8 cellular contexts compared by ENCODE assay signal in genomic region chr2:64203131-64204005, GRCh38. TPM values are rescaled to one million over a fixed set of nuclear protein-coding genes. Genes with fewer than 3 reads are reported as not detected.
DNase-seq lines count a peak whose midpoint lies in the region; ATAC-seq, FAIRE-seq and TF ChIP-seq lines count a peak whose summit lies in the region.

No MANE protein-coding gene starts in this region.

- TF ChIP-seq CTCF in GM06990 (IDR thresholded peaks at IDR 0.05; ENCODE audit: insufficient read depth, low read length, poor library complexity, severe bottlenecking) (no peak), RWPE2 (IDR thresholded peaks at IDR 0.05; ENCODE audit: poor library complexity, severe bottlenecking) (no peak), fibroblast of the aortic adventitia (IDR thresholded peaks at IDR 0.05; ENCODE audit: insufficient read depth, low read length) (no peak)

- no peak for TF ChIP-seq POLR2A in H54 (IDR thresholded peaks at IDR 0.05; ENCODE audit: low read depth, low read length)

- DNase-seq in GM06990 (ENCODE audit: extremely low read depth, insufficient read length) = no peak
- DNase-seq in RWPE2 (ENCODE audit: low spot score) = no peak
- peak; percentile 36 for DNase-seq in fibroblast of the aortic adventitia (ENCODE audit: low read depth)
- DNase-seq in sciatic nerve (ENCODE audit: low spot score) = no peak
- no peak for DNase-seq in KG1 (lab: John Stamatoyannopoulos, UW)
- no peak for DNase-seq in H54 (ENCODE audit: insufficient read length, low spot score)
- DNase-seq in inferior parietal cortex (ENCODE audit: extremely low spot score) = no peak

- H3K4me1 ChIP-seq in RWPE2 (ENCODE audit: insufficient read depth, poor library complexity, severe bottlenecking) = peaks cover 12% of the 10 kb centered on the region

- intact Hi-C loops in sciatic nerve (cut with DNase I) = no loop called here

- FAIRE-seq in H54 (lab: Jason Lieb, UNC) = no peak

- no peaks in the 10 kb centered on the region for H3K27me3 ChIP-seq in GM06990 (replicated peaks; ENCODE audit: control insufficient read depth, insufficient read depth, low read length)
- H3K27me3 ChIP-seq in RWPE2 (ENCODE audit: insufficient read depth, poor library complexity, severe bottlenecking) = no peaks in the 10 kb centered on the region

- H3K9me3 ChIP-seq in RWPE2 (ENCODE audit: severe bottlenecking) = no peaks in the 10 kb centered on the region

- peak overlapping the region; percentile 17 for H3K27ac ChIP-seq in RWPE2 (ENCODE audit: poor library complexity, severe bottlenecking)

- peak overlapping the region; percentile 42 for H3K4me3 ChIP-seq in GM06990 (replicated peaks; ENCODE audit: low read depth, low read length)
- H3K4me3 ChIP-seq in RWPE2 (ENCODE audit: severe bottlenecking) = no peak overlapping the region
- H3K4me3 ChIP-seq in fibroblast of the aortic adventitia (ENCODE audit: low read depth, low read length) = no peak overlapping the region

- no peaks in the 10 kb centered on the region; the same call in 1 of the 2 replicates for H3K36me3 ChIP-seq in GM06990 (ENCODE audit: control insufficient read depth, insufficient read depth, low read length)
- H3K36me3 ChIP-seq in RWPE2 (ENCODE audit: low read depth) = no peaks in the 10 kb centered on the region

- ATAC-seq in RWPE2 (ENCODE audit: low read depth) (peak; percentile 36; the same call in 1 of the 3 replicates), sciatic nerve (peak; percentile 52), GM21619 (IDR thresholded peaks at IDR 0.05; ENCODE audit: unreplicated experiment) (no peak)

RNA-seq across cellular contexts. Expression of gene PELI1, which starts 59.1 kb away (rescaled TPM):
- 5.8 and 8.3 TPM in 2 replicates for total RNA-seq in fibroblast of the aortic adventitia (ENCODE audit: low replicate concordance)
- 50.7 TPM for total RNA-seq in sciatic nerve
